ENCODE assay signal across 7 cellular contexts in the genomic region with DNA sequence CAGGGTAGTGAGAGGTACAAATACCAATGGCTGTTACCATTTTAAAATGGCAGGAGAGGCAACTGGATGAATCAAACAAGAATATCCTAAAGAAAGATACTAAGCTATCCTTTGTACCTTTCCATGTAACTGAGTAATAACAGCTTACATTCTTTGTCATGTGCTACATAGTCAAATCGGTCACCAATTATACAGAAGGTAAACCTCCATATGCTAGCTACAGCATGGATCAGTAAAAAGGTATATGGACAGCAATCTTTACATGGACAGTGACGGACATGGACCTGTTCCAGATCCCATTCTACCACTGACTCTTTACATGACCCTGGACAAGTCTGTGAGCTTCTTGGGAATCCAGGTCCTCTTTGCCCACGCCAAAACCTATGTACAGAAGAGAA. TPM values are rescaled to one million over a fixed set of nuclear protein-coding genes. Genes with fewer than 3 reads are reported as not detected.
"Had no signal": no experiment of that assay in that cellular context is flagged by ENCODE, and none has a peak within 500 bp of the region (broad histone marks: within the 10 kb centered on the region; RNA-seq: fewer than 3 reads in every experiment).

No MANE protein-coding gene starts in this region.

- ATAC-seq: GM12878 had no signal

- FAIRE-seq: GM12878, GM12891, GM12892, GM18507, GM19239 had no signal

- DNase-seq: GDM1, GF-D8 had no signal

- H3K4me3 ChIP-seq: GM12878 had no signal

RNA-seq across cellular contexts. Expression of a gene that starts 28.6 kb away (rescaled TPM):
- total RNA-seq: GM12878 had no signal
- polyA plus RNA-seq: GM12878 had no signal

RNA-seq across cellular contexts. Expression of a gene that starts 54.9 kb away (rescaled TPM):
- total RNA-seq: GM12878 had no signal
- polyA plus RNA-seq: GM12878 had no signal

RNA-seq across cellular contexts. Expression of a gene that starts 55.3 kb away (rescaled TPM):
- total RNA-seq: GM12878 had no signal
- polyA plus RNA-seq: GM12878 had no signal
